In the genomic region with DNA sequence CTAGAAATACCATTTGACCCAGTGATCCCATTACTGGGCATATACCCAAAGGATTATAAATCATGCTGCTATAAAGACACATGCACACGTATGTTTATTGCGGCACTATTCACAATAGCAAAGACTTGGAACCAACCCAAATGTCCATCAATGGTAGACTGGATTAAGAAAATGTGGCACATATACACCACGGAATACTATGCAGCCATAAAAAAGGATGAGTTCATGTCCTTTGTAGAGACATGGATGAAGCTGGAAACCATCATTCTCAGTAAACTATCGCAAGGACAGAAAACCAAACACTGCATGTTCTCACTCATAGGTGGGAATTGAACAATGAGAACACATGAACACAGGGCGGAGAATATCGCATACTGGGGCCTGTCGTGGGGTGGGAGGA, we compare ENCODE assay signal across 2 cellular contexts. TPM values are rescaled to one million over a fixed set of nuclear protein-coding genes. Genes with fewer than 3 reads are reported as not detected.
DNase-seq lines count a peak whose midpoint lies in the region; ATAC-seq, FAIRE-seq and TF ChIP-seq lines count a peak whose summit lies in the region.
"Not testable (repeated sequence)": the region's sequence is repeated elsewhere in the genome, so short reads cannot be mapped to it uniquely, and the experiment has no call there.

No MANE protein-coding gene starts in this region.

- not testable (repeated sequence) for TF ChIP-seq CTCF in HEK293 (tag by site-specific recombination; IDR thresholded peaks at IDR 0.05); K562 (IDR thresholded peaks at IDR 0.05 in 2 of 3, conservative IDR thresholded peaks at IDR 0.05 in 1 of 3; ENCODE audit: insufficient read depth in 2 of 3, low read depth in 1 of 3, low read length in 3 of 3)

- not testable (repeated sequence) for H3K9ac ChIP-seq in K562 (ENCODE audit: insufficient read depth in 1 of 2, low read depth in 2 of 2, low read length in 2 of 2)

- not testable (repeated sequence) for H4K20me1 ChIP-seq in K562 (replicated peaks; ENCODE audit: control insufficient read depth, insufficient read depth, low read length)

- in situ Hi-C loops in K562 (cut with MboI), result not testable (repeated sequence)

- not testable (repeated sequence) for H3K4me3 ChIP-seq in HEK293 (ENCODE audit: low read depth, low read length); K562

- H3K36me3 ChIP-seq in HEK293 (ENCODE audit: control insufficient read depth in 2 of 2, insufficient read depth in 1 of 2, low read length in 2 of 2); K562 (ENCODE audit: control insufficient read depth, insufficient read depth, low read length): not testable (repeated sequence)

- not testable (repeated sequence) for H3K4me1 ChIP-seq in HEK293 (ENCODE audit: control insufficient read depth, insufficient read depth, low read length)
- H3K4me1 ChIP-seq in K562 (replicated peaks in 1 of 2; ENCODE audit: control insufficient read depth in 2 of 2, insufficient read depth in 2 of 2, low read length in 2 of 2), result peaks cover 0 to 19% of the 10 kb centered on the region in 2 experiments; a peak in 3 of 5 replicates

- not testable (repeated sequence) for TF ChIP-seq POLR2A in K562 (conservative IDR thresholded peaks at IDR 0.05)

- not testable (repeated sequence) for TF ChIP-seq RAD21 in K562 (CRISPR knock-in tag; conservative IDR thresholded peaks at IDR 0.05 in 1 of 2, IDR thresholded peaks at IDR 0.05 in 1 of 2)

- CTCF ChIA-PET in HEK293 (lab: Yijun Ruan, JAX); K562 (lab: Yijun Ruan, JAX; ENCODE audit: low intra/inter-chr PET ratio): not testable (repeated sequence)

- DNase-seq in K562 (ENCODE audit: extremely low read depth in 1 of 4, low spot score in 3 of 4), result not testable (repeated sequence)

- ATAC-seq in K562, result not testable (repeated sequence)

- H3K79me2 ChIP-seq in K562 (ENCODE audit: control insufficient read depth, insufficient read depth, low read length), result not testable (repeated sequence)

- not testable (repeated sequence) for H3K27me3 ChIP-seq in K562 (ENCODE audit: control insufficient read depth in 2 of 2, insufficient read depth in 2 of 2, low read length in 2 of 2)

- not testable (repeated sequence) for FAIRE-seq in K562 (lab: Jason Lieb, UNC)

- not testable (repeated sequence) for TF ChIP-seq EP300 in K562 (IDR thresholded peaks at IDR 0.05; ENCODE audit: low read length)

- intact Hi-C loops in K562 (cut with micrococcal nuclease), result not testable (repeated sequence)

- 93% methylated on average over 3 of the region's 7 CpGs for WGBS in K562 (ENCODE audit: insufficient coverage, low coverage, missing lambda C conversion rate)

- not testable (repeated sequence) for H3K27ac ChIP-seq in HEK293 (ENCODE audit: extremely low read depth, low read depth, low read length); K562 (ENCODE audit: extremely low read depth, low read depth, low read length)

- not testable (repeated sequence) for H2AFZ ChIP-seq in K562 (ENCODE audit: low read depth, low read length)

- POLR2A ChIA-PET in HEK293 (lab: Yijun Ruan, JAX); K562 (lab: Yijun Ruan, JAX): not testable (repeated sequence)

- not testable (repeated sequence) for H3K9me1 ChIP-seq in K562 (ENCODE audit: control insufficient read depth, insufficient read depth, low read length)

- not testable (repeated sequence) for H3K4me2 ChIP-seq in K562 (ENCODE audit: insufficient read depth, low read length)

- not testable (repeated sequence) for H3K9me3 ChIP-seq in HEK293 (ENCODE audit: control insufficient read depth, insufficient read depth, low read depth, low read length); K562 (replicated peaks; ENCODE audit: control insufficient read depth, insufficient read depth, low read depth, low read length)

- BruUV-seq in K562 (replicated peaks; lab: Mats Ljungman, UMichigan), result not testable (repeated sequence)

TF ChIP-seq in HEK293, 187 proteins besides CTCF, POLR2A, EP300 and RAD21:
- peak; percentile 52 for TF ChIP-seq ZNF146 (tag by site-specific recombination; IDR thresholded peaks at IDR 0.05)

TF ChIP-seq in K562, 482 proteins besides CTCF, POLR2A, EP300 and RAD21:
- peak; percentile 53; the same call in 1 of the 2 replicates for TF ChIP-seq BCOR (IDR thresholded peaks at IDR 0.05)
- peak in 1 of 2 experiments; percentile 33; a peak in 1 of 4 replicates for TF ChIP-seq KDM1A (IDR thresholded peaks at IDR 0.05)
TF ChIP-seq in K562: peak in this region for 2; not testable (repeated sequence) for 480.

RNA-seq across cellular contexts. Expression of gene CTSL, which starts 18.3 kb away (rescaled TPM):
- 106 and 129 TPM in 2 replicates for total RNA-seq in K562 (2011; cell fraction: chromatin; rRNA removed; ENCODE audit: low replicate concordance)
- total RNA-seq in K562 (2011; cell fraction: nucleolus; rRNA removed), result 121 and 124 TPM in 2 replicates
- total RNA-seq in K562 (2011; cell fraction: nucleoplasm; rRNA removed), result 126 and 169 TPM in 2 replicates
- total RNA-seq in K562 (2014; rRNA removed), result 81.5 and 97.6 TPM in 2 replicates
- 93.7 and 105 TPM in 2 replicates for total RNA-seq in K562 (2014; rRNA removed; fragmentation: Illumina TruSeq; extraction: Trizol)
- total RNA-seq in K562 (2015; rRNA removed; fragmentation: Illumina TruSeq; extraction: Trizol), result 73.7 and 78.3 TPM in 2 replicates
- total RNA-seq in K562 (2021), result 65.7 and 76.4 TPM in 2 replicates
- 82.5 and 165 TPM in 2 replicates for polyA plus RNA-seq in K562 (2011; rRNA removed)
- polyA plus RNA-seq in K562 (2011; cell fraction: cytosol; rRNA removed), result 70.7 and 75.2 TPM in 2 replicates
- 41.8 and 42.6 TPM in 2 replicates for polyA plus RNA-seq in K562 (2011; cell fraction: nucleus; rRNA removed)
- 93.9 and 142 TPM in 2 replicates for polyA plus RNA-seq in K562 (2012)
- polyA plus RNA-seq in K562 (2014; fragmentation: Illumina TruSeq; extraction: Trizol), result 98.7 and 108 TPM in 2 replicates
- polyA plus RNA-seq in K562 (2014; fragmentation: Nextera tagmentation; extraction: Ambion mirVana), result 10 to 100 TPM; 55.9 to 61.8 TPM
- polyA plus RNA-seq in K562 (2014; rRNA removed), result 111 and 118 TPM in 2 replicates
- 62.7 and 104 TPM in 2 replicates for polyA minus RNA-seq in K562 (2011; rRNA and poly(A)+ RNA removed)
- 18.7 and 35.0 TPM in 2 replicates for polyA minus RNA-seq in K562 (2011; cell fraction: cytosol; rRNA and poly(A)+ RNA removed)
- 12.0 and 12.6 TPM in 2 replicates for polyA minus RNA-seq in K562 (2011; cell fraction: nucleus; rRNA and poly(A)+ RNA removed)
